Comparison of ENCODE assay signal across 1 cellular context in the genomic region with DNA sequence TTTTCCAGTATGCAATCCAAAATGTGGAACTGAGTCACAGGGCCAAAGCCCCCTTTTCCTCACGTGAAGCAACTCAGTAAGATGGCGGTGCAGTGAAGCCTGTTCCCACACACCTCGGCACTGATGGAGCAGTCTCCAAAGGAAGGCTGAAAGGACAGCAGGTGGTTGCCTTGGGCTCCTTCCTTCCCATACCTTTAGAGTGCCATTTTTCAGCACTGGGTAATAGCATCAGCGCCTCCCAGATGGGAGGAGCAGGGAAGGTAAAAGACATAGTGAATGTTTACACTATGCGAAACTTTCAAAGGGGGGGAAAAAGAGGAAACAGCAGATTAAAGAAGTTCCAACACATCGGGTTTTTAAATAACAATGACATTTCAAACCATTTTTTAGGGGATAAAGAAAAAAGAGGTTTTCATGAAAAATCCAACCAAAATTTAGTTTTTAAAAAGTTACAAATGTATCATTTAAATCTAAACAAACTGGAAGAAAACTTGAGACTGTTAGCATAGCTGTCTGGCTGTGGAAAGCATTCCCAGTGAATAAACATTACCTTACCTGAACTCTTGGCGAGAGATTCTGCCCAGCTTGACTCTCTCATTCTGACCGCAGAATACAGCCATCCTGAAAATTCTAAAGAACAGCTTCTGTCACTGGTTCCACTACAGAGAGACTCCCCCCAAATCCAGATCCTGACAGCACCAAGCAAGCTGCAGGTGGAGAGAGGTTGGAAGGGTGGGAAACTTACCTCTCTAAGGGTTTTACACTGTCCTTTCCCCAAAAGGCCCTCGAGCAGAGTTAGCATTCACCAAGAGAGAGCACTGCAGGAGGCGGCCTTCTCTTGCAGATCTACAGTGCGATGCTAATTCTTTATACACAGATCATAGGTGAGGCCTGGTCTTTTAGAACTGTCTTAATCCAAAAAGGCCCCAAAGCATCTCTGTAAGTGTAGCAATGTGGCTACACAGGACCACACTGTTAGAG.
A peak's percentile ranks its signal among the peaks of the same experiment; 100 is the strongest.
TF ChIP-seq lines count a peak whose summit lies in the region.

No MANE protein-coding gene starts in this region.

TF ChIP-seq in H1, 55 proteins besides CTCF, POLR2A, EP300 and RAD21:
- TF ChIP-seq EGR1 (IDR thresholded peaks at IDR 0.05; ENCODE audit: borderline replicate concordance, low read depth, low read length) = no peak
- TF ChIP-seq MAX (IDR thresholded peaks at IDR 0.05) = 0 out of 2 replicates have a peak, but pooled peaks have one; percentile 10
- no peak for TF ChIP-seq SIN3A (conservative IDR thresholded peaks at IDR 0.05 in 1 of 2, IDR thresholded peaks at IDR 0.05 in 1 of 2; ENCODE audit: low read depth in 1 of 2, low read length in 2 of 2)
- no peak for TF ChIP-seq ZNF274 (IDR thresholded peaks at IDR 0.05; ENCODE audit: borderline replicate concordance, extremely low read depth, low read length)
- TF ChIP-seq SUZ12 (IDR thresholded peaks at IDR 0.05; ENCODE audit: low read length) = no peak
- no peak for TF ChIP-seq TBP (IDR thresholded peaks at IDR 0.05; ENCODE audit: low read depth, low read length)
